Comparison of ENCODE assay signal across 13 cellular contexts in the genomic region with DNA sequence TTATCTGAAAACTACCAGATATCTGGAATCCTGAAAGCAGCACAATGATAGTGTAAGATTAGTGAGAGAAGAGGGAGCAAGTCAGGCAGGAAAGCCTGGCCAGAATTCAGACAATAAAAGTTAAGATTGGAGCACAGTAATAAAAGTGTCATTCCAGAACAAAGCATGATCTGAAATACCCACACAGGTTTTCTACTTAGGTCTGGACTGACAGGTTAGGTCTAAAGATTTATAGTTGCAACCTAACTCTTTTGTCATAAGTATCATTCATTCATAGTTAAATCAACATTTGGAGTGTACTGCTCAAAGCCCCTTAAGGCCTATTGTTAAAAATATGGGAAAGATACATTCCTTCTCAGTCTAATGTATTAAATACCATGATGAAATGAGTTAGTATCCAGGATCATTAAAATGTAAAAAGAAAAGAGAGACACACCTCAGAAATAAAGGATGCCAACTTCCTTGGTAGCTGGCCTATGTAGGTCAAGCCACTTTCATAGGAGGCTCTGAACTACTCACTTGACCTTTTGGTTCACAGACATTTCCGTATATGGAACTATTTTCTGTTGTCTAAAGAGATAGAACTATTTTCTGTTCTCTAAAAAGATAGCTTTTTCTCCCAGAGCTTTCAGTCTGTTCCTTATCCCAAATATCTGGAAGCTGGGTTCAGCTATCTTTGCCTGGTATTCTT.
A peak's percentile ranks its signal among the peaks of the same experiment; 100 is the strongest.
DNase-seq lines count a peak whose midpoint lies in the region; ATAC-seq and TF ChIP-seq lines count a peak whose summit lies in the region.
"Had no signal": no experiment of that assay in that cellular context is flagged by ENCODE, and none has a peak within 500 bp of the region (broad histone marks: within the 10 kb centered on the region; RNA-seq: fewer than 3 reads in every experiment).

No MANE protein-coding gene starts in this region.

- intact Hi-C loops in natural killer cell (cut with micrococcal nuclease) = no loop called here

- H3K4me1 Mint-ChIP-seq in stimulated activated effector memory CD8-positive, alpha-beta T cell treated with anti-CD3 and anti-CD28 coated beads, Interleukin-12 subunit alpha, Interleukin-12 subunit beta, amount 100 ng/mL, for 72 hours = peaks cover 9% of the 10 kb centered on the region
- no peaks in the 10 kb centered on the region for H3K4me1 Mint-ChIP-seq in natural killer cell

- peaks cover 0 to 3% of the 10 kb centered on the region in 2 donors for H3K27me3 Mint-ChIP-seq in natural killer cell (ENCODE audit: low read depth in 2 of 2)
- H3K27me3 Mint-ChIP-seq: CD4-positive, alpha-beta T cell had no signal

- no peak for TF ChIP-seq CTCF in RWPE1 (conservative IDR thresholded peaks at IDR 0.05; ENCODE audit: low read depth)
- TF ChIP-seq CTCF in natural killer cell (IDR thresholded peaks at IDR 0.05) = no peak

- H3K27ac ChIP-seq in RWPE1 = no peak overlapping the region
- H3K27ac ChIP-seq: BLaER1 treated with 17β-estradiol and CSF1 and Interleukin-3, amounts not matched to agents 10 nM and 100 nM had no signal

- H3K36me3 Mint-ChIP-seq in stimulated activated effector memory CD8-positive, alpha-beta T cell treated with anti-CD3 and anti-CD28 coated beads, Interleukin-12 subunit alpha, Interleukin-12 subunit beta, amount 100 ng/mL, for 72 hours = no peaks in the 10 kb centered on the region
- no peaks in the 10 kb centered on the region for H3K36me3 Mint-ChIP-seq in natural killer cell

- no peaks in the 10 kb centered on the region for H3K9me3 Mint-ChIP-seq in stimulated activated effector memory CD8-positive, alpha-beta T cell treated with anti-CD3 and anti-CD28 coated beads, Interleukin-12 subunit alpha, Interleukin-12 subunit beta, amount 100 ng/mL, for 72 hours
- no peaks in the 10 kb centered on the region for H3K9me3 Mint-ChIP-seq in natural killer cell
- H3K9me3 Mint-ChIP-seq: CD4-positive, alpha-beta T cell had no signal

- POLR2A ChIA-PET in HEK293T (lab: Yijun Ruan, JAX) (no interaction called here), RWPE1 (lab: Yijun Ruan, JAX; ENCODE audit: low non-redundant PET) (no interaction called here)

- no peak overlapping the region for H3K4me3 Mint-ChIP-seq in stimulated activated effector memory CD8-positive, alpha-beta T cell treated with anti-CD3 and anti-CD28 coated beads, Interleukin-12 subunit alpha, Interleukin-12 subunit beta, amount 100 ng/mL, for 72 hours
- H3K4me3 Mint-ChIP-seq in natural killer cell = no peak overlapping the region
- H3K4me3 Mint-ChIP-seq: CD4-positive, alpha-beta T cell had no signal

- H3K27ac Mint-ChIP-seq in stimulated activated effector memory CD8-positive, alpha-beta T cell treated with anti-CD3 and anti-CD28 coated beads, Interleukin-12 subunit alpha, Interleukin-12 subunit beta, amount 100 ng/mL, for 72 hours = no peak overlapping the region
- no peak overlapping the region for H3K27ac Mint-ChIP-seq in natural killer cell
- H3K27ac Mint-ChIP-seq: CD4-positive, alpha-beta T cell had no signal

- CTCF ChIA-PET in HEK293T (lab: Yijun Ruan, JAX) = no interaction called here
- CTCF ChIA-PET in RWPE1 (lab: Yijun Ruan, JAX) = no interaction called here

- peak; percentile 47 for ATAC-seq in stimulated activated effector memory CD8-positive, alpha-beta T cell treated with anti-CD3 and anti-CD28 coated beads, Interleukin-12 subunit alpha, Interleukin-12 subunit beta, amount 100 ng/mL, for 72 hours
- no peak for ATAC-seq in natural killer cell
- ATAC-seq in GM18520 (IDR thresholded peaks at IDR 0.05; ENCODE audit: unreplicated experiment) = no peak

- DNase-seq in CD1c-positive myeloid dendritic cell (ENCODE audit: extremely low spot score) = peak; percentile 22
- DNase-seq in HEK293T (ENCODE audit: extremely low spot score) = no peak
- DNase-seq in left kidney (ENCODE audit: low read depth, low spot score) = peak; percentile 24
- no peak for DNase-seq in stimulated activated effector memory CD8-positive, alpha-beta T cell treated with anti-CD3 and anti-CD28 coated beads, Interleukin-12 subunit alpha, Interleukin-12 subunit beta, amount 100 ng/mL, for 72 hours (ENCODE audit: low spot score in 2 of 2)
- no peak for DNase-seq in RWPE1 (ENCODE audit: low spot score)
- no peak for DNase-seq in natural killer cell
- DNase-seq: ACHN; CD4-positive, alpha-beta T cell; DMS79 treated with DMSO at 0.1 percent for 48 hours; EL; IMR-90 had no signal

TF ChIP-seq in HEK293T, 16 proteins besides CTCF, POLR2A, EP300 and RAD21:
- TF ChIP-seq PKNOX1 (IDR thresholded peaks at IDR 0.05) (peak; percentile 85), ARNT (IDR thresholded peaks at IDR 0.05) (no peak)

Comparison
In these comparisons a context has a peak if more than half of its experiments do, and no peak if none do; other contexts are left out.
1. DNase-seq: peak in CD1c-positive myeloid dendritic cell (single experiment) and left kidney (single experiment); none in HEK293T (single experiment), stimulated activated effector memory CD8-positive, alpha-beta T cell treated with anti-CD3 and anti-CD28 coated beads, Interleukin-12 subunit alpha, Interleukin-12 subunit beta, amount 100 ng/mL, for 72 hours (0 of 2), RWPE1 (single experiment) and natural killer cell (single experiment).